8 cellular contexts compared by ENCODE assay signal in genomic region chr19:32570081-32570785, GRCh38. TPM values are rescaled to one million over a fixed set of nuclear protein-coding genes. Genes with fewer than 3 reads are reported as not detected.
DNase-seq lines count a peak whose midpoint lies in the region; ATAC-seq and TF ChIP-seq lines count a peak whose summit lies in the region.

No MANE protein-coding gene starts in this region.

- H3K4me3 ChIP-seq in lung (no peak overlapping the region), stomach (no peak overlapping the region)

- H3K27me3 ChIP-seq in lung (ENCODE audit: control insufficient read depth, insufficient read depth): no peaks in the 10 kb centered on the region
- H3K27me3 ChIP-seq in stomach: peaks cover 0 to 37% (median 4%) of the 10 kb centered on the region in 3 donors

- no peak for TF ChIP-seq EP300 in stomach (IDR thresholded peaks at IDR 0.05)

- H3K9me3 ChIP-seq in lung (ENCODE audit: control insufficient read depth in 2 of 2, insufficient read depth in 1 of 2, low read length in 1 of 2) (peaks cover 0 to 1% of the 10 kb centered on the region in 2 donors), stomach (no peaks in the 10 kb centered on the region)

- ATAC-seq in lung (ENCODE audit: insufficient read depth, low FRiP score): peak; percentile 62

- no peak for TF ChIP-seq POLR2A in stomach (IDR thresholded peaks at IDR 0.05)

- WGBS in lung, 2 donors: 33 to 38% methylated on average over 15 of the region's 15 CpGs
- WGBS in stomach, 5 donors: 32 to 35% (median 33%) methylated on average over 15 of the region's 15 CpGs

- no peaks in the 10 kb centered on the region for H3K36me3 ChIP-seq in lung (ENCODE audit: control insufficient read depth in 2 of 2, insufficient read depth in 2 of 2, low read length in 2 of 2)
- H3K36me3 ChIP-seq in stomach: no peaks in the 10 kb centered on the region

- H3K4me1 ChIP-seq in lung (ENCODE audit: control insufficient read depth in 2 of 2, insufficient read depth in 2 of 2, low read length in 2 of 2): no peaks in the 10 kb centered on the region
- no peaks in the 10 kb centered on the region for H3K4me1 ChIP-seq in stomach

- H3K27ac ChIP-seq in VCaP: peak overlapping the region; percentile 36; the same call in 1 of the 2 replicates
- H3K27ac ChIP-seq in lung (ENCODE audit: low read depth in 1 of 2, low read length in 1 of 2): no peak overlapping the region
- H3K27ac ChIP-seq in stomach: no peak overlapping the region

- intact Hi-C loops in stomach (cut with DNase I; ENCODE audit: low total_unique reads): no loop called here

- TF ChIP-seq CTCF in AG09319 (IDR thresholded peaks at IDR 0.05; ENCODE audit: low read depth, low read length) (peak; percentile 78), GM13977 (IDR thresholded peaks at IDR 0.05; ENCODE audit: extremely low read depth, insufficient read depth, missing control alignments) (peak; percentile 79), VCaP (conservative IDR thresholded peaks at IDR 0.05) (peak; percentile 93), lung (IDR thresholded peaks at IDR 0.05; ENCODE audit: control extremely low read depth, extremely low read depth) (peak; percentile 41), stomach (IDR thresholded peaks at IDR 0.05) (peak in 5 of 7 experiments; percentile 9 to 55 (median 45))

- in situ Hi-C loops in GM13977 (cut with MboI; ENCODE audit: low pct_unique_long_range_greater_than_20kb, low sequenced_read_pairs, unreplicated experiment): no loop called here

- peak; percentile 24 for DNase-seq in AG09319 (ENCODE audit: extremely low read depth, low read depth)
- peak; percentile 57 for DNase-seq in GM13977 (ENCODE audit: low spot score)
- peak; percentile 74 for DNase-seq in NCI-H2171 treated with DMSO at 0.1 percent for 48 hours (lab: John Stamatoyannopoulos, UW)
- peak; percentile 66 for DNase-seq in ecto neural progenitor cell (ENCODE audit: low spot score)
- peak; percentile 37 for DNase-seq in lung (ENCODE audit: low spot score)
- peak; percentile 48 for DNase-seq in stomach
- no peak for DNase-seq in NCI-H774 (lab: John Stamatoyannopoulos, UW)

RNA-seq across cellular contexts. Expression of gene PDCD5, which starts 10.8 kb away (rescaled TPM):
- total RNA-seq in lung (10 to 100 TPM; 38.6 to 73.8 TPM), stomach (100 to 1,000 TPM in 2 of 5 donors, 10 to 100 TPM in 2, 1 to 10 TPM in 1; 4.6 to 162 (median 47.0) TPM)
- polyA plus RNA-seq in lung (100 to 1,000 TPM; 100 to 147 TPM), stomach (100 to 1,000 TPM in 2 of 3 donors, 10 to 100 TPM in 1; 79.1 to 182 (median 123) TPM)

Comparison
In these comparisons a context has a peak if more than half of its experiments do, and no peak if none do; other contexts are left out.
1. CTCF ChIP-seq: peak in every context shown above with its lines; median percentile 93 in VCaP; 79 in GM13977; 78 in AG09319; 45 in stomach; 41 in lung.